28 cellular contexts compared by ENCODE assay signal in the genomic region with DNA sequence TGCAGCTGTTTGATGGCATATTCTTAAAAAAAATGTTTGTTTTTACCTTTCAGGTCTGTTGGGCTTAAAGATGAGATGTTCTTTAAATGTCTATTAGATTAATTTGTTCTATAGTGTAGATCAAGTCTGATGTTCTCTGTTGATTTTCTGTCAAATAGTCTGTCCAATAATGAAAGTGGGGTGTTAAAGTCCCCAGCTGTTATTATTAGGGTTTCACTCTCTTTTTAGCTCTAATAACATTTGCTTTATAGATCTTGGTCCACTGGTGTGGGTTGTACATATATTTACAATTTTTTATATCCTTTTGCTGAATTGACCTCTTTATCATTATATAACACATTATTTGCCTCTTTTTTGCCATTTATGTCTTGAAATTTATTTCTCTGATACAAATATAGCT.
"Had no signal": no experiment of that assay in that cellular context is flagged by ENCODE, and none has a peak within 500 bp of the region (broad histone marks: within the 10 kb centered on the region; RNA-seq: fewer than 3 reads in every experiment).

No MANE protein-coding gene starts in this region.

- H3K27me3 Mint-ChIP-seq: progenitor cell of endocrine pancreas; stimulated activated naive B cell treated with anti-CD40 and anti-IgM and Interleukin-4, amounts not matched to agents 10 μg/mL and 1 μg/mL and 100 μg/mL, for 72 hours; stimulated activated naive CD8-positive, alpha-beta T cell treated with anti-CD3 and anti-CD28 coated beads, Interleukin-15, Interleukin-2, amounts not matched to agents 100 ng/mL and 50 ng/mL, for 24 hours had no signal

- H3K4me3 ChIP-seq: neural progenitor cell, ovary, psoas muscle, right lobe of liver, sigmoid colon, stomach, thoracic aorta, thyroid gland, tibial nerve, upper lobe of left lung, vagina had no signal

- H3K36me3 Mint-ChIP-seq: neural progenitor cell; stimulated activated effector memory CD8-positive, alpha-beta T cell treated with anti-CD3 and anti-CD28 coated beads, Interleukin-12 subunit alpha, Interleukin-12 subunit beta, amount 100 ng/mL, for 72 hours had no signal

- H3K27me3 ChIP-seq: neural progenitor cell, ovary, right lobe of liver, sigmoid colon, stomach, thyroid gland, tibial nerve, upper lobe of left lung, vagina had no signal

- ATAC-seq: natural killer cell; psoas muscle; right cardiac atrium; right lobe of liver; stimulated activated effector memory CD8-positive, alpha-beta T cell treated with anti-CD3 and anti-CD28 coated beads, Interleukin-12 subunit alpha, Interleukin-12 subunit beta, amount 100 ng/mL, for 72 hours; stimulated activated naive B cell treated with anti-CD40 and anti-IgM and Interleukin-4, amounts not matched to agents 10 μg/mL and 1 μg/mL and 100 μg/mL, for 72 hours had no signal

- H3K27ac ChIP-seq: neural progenitor cell, ovary, parathyroid adenoma, psoas muscle, right lobe of liver, sigmoid colon, stomach, thoracic aorta, thyroid gland, tibial nerve, upper lobe of left lung, vagina had no signal

- H3K4me3 Mint-ChIP-seq: natural killer cell, nephron, neural progenitor cell had no signal

- H3K4me1 ChIP-seq: neural progenitor cell, parathyroid adenoma, psoas muscle, sigmoid colon, stomach, thyroid gland, tibial nerve, upper lobe of left lung, vagina had no signal

- H3K27ac Mint-ChIP-seq: nephron; neural progenitor cell; progenitor cell of endocrine pancreas; stimulated activated naive B cell treated with anti-CD40 and anti-IgM and Interleukin-4, amounts not matched to agents 10 μg/mL and 1 μg/mL and 100 μg/mL, for 72 hours had no signal

- H3K4me1 Mint-ChIP-seq: nephron, neural progenitor cell had no signal

- DNase-seq: natural killer cell; occipital lobe; ovary; posterior cingulate gyrus; psoas muscle; right cardiac atrium; right lobe of liver; sigmoid colon; small intestine; stimulated activated CD4-positive, alpha-beta T cell treated with anti-CD3 and anti-CD28 coated beads, Interleukin-15, amount 100 ng/mL, for 24 hours; stimulated activated CD4-positive, alpha-beta T cell treated with anti-CD3 and anti-CD28 coated beads, Interleukin-2, amount 100 ng/mL, for 24 hours; stimulated activated CD4-positive, alpha-beta T cell treated with anti-CD3 and anti-CD28 coated beads, Interleukin-2, amount 100 ng/mL, for 48 hours; stimulated activated CD4-positive, alpha-beta T cell treated with anti-CD3 and anti-CD28 coated beads, Interleukin-4, amount 100 ng/mL, for 24 hours; stimulated activated naive B cell treated with anti-CD40 and anti-IgM and Interleukin-4, amounts not matched to agents 10 μg/mL and 1 μg/mL and 100 μg/mL, for 72 hours; stimulated activated naive CD4-positive, alpha-beta T cell treated with Interleukin-2 at 50 U/mL for 16 hours; stomach; thyroid gland; trophoblast cell; upper lobe of left lung had no signal

- H3K36me3 ChIP-seq: neural progenitor cell, ovary, right lobe of liver, sigmoid colon, stomach, thoracic aorta, thyroid gland, upper lobe of left lung, vagina had no signal

- H3K9me3 ChIP-seq: ovary, sigmoid colon, thoracic aorta, thyroid gland had no signal
